11 cellular contexts compared by ENCODE assay signal in the genomic region with DNA sequence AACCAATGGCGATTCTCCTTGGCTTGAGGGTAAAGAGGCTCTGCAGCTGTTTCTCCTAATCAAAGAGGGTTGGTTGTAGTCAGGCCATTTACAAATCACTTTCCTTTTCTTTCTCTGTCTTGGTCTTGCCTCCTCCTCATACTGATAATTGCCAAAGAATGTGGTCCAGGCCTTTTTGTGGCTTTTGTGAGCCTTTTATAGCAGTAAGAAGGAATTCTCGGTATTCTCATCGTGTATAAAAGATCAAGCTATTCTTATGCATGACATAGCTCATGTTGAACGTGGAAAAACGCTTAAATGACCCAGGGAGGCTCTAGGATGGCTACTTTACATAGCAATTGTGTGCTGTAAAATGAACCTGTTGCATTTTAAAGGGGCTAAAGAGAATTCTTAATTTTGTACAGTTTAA.
A peak's percentile ranks its signal among the peaks of the same experiment; 100 is the strongest.
DNase-seq lines count a peak whose midpoint lies in the region; ATAC-seq, FAIRE-seq and TF ChIP-seq lines count a peak whose summit lies in the region.
"Had no signal": no experiment of that assay in that cellular context is flagged by ENCODE, and none has a peak within 500 bp of the region (broad histone marks: within the 10 kb centered on the region; RNA-seq: fewer than 3 reads in every experiment).

No MANE protein-coding gene starts in this region.

- peaks cover 3% of the 10 kb centered on the region for H3K36me3 Mint-ChIP-seq in T-helper 17 cell (ENCODE audit: low read depth)
- H3K36me3 Mint-ChIP-seq: T-cell had no signal

- intact Hi-C loops in sigmoid colon (cut with DNase I), result no loop called here

- TF ChIP-seq POLR2A in sigmoid colon (IDR thresholded peaks at IDR 0.05), result no peak

- H3K27me3 ChIP-seq in sigmoid colon, result no peaks in the 10 kb centered on the region

- no peak overlapping the region for H3K4me3 Mint-ChIP-seq in T-helper 17 cell
- H3K4me3 Mint-ChIP-seq: T-cell had no signal

- peak; percentile 31 for FAIRE-seq in RCC 7860 (lab: Jason Lieb, UNC)

- peak overlapping the region in 3 of 4 donors; percentile 7 to 61 (median 55) for H3K27ac ChIP-seq in sigmoid colon
- H3K27ac ChIP-seq: parathyroid adenoma had no signal

- H3K27me3 Mint-ChIP-seq in T-helper 17 cell, result peaks cover 21% of the 10 kb centered on the region

- TF ChIP-seq CTCF in fibroblast of pulmonary artery (IDR thresholded peaks at IDR 0.05; ENCODE audit: low read length, missing control alignments), result no peak
- no peak for TF ChIP-seq CTCF in sigmoid colon (IDR thresholded peaks at IDR 0.05)

- H3K4me1 ChIP-seq in sigmoid colon, result peaks cover 0 to 34% (median 21%) of the 10 kb centered on the region in 4 donors
- H3K4me1 ChIP-seq: parathyroid adenoma had no signal

- ATAC-seq in T-helper 17 cell (no peak), HG02759 (IDR thresholded peaks at IDR 0.05; ENCODE audit: unreplicated experiment) (no peak)
- ATAC-seq: T-cell had no signal

- no peak overlapping the region for H3K27ac Mint-ChIP-seq in T-helper 17 cell
- H3K27ac Mint-ChIP-seq: T-cell had no signal

- no peak overlapping the region for H3K4me3 ChIP-seq in fibroblast of pulmonary artery (replicated peaks; ENCODE audit: low read depth, low read length)
- no peak overlapping the region for H3K4me3 ChIP-seq in sigmoid colon

- WGBS in sigmoid colon, 2 donors, result 65 to 75% methylated on average over 5 of the region's 5 CpGs

- H3K9me3 ChIP-seq in sigmoid colon (no peaks in the 10 kb centered on the region), T-helper 17 cell (ENCODE audit: control insufficient read depth, low read length, poor library complexity, severe bottlenecking) (no peaks in the 10 kb centered on the region)

- H3K36me3 ChIP-seq in sigmoid colon, result no peaks in the 10 kb centered on the region

- TF ChIP-seq EP300 in sigmoid colon (IDR thresholded peaks at IDR 0.05), result no peak

- DNase-seq in GM04504 (ENCODE audit: low read depth), result peak; percentile 76
- peak; percentile 64 for DNase-seq in RCC 7860 (ENCODE audit: low spot score)
- peak; percentile 60 for DNase-seq in fibroblast of pulmonary artery (ENCODE audit: low read depth)
- no peak for DNase-seq in sigmoid colon
- DNase-seq in T-helper 17 cell, result no peak
- no peak for DNase-seq in NCI-H446 (lab: John Stamatoyannopoulos, UW)
- DNase-seq in GM19240 (ENCODE audit: insufficient read length, low spot score), result no peak
- DNase-seq: dermis blood vessel endothelial cell, T-cell had no signal

- no peaks in the 10 kb centered on the region for H3K4me1 Mint-ChIP-seq in T-helper 17 cell
- H3K4me1 Mint-ChIP-seq: T-cell had no signal

Comparison
In these comparisons a context has a peak if more than half of its experiments do, and no peak if none do; other contexts are left out.
1. DNase-seq: peak in GM04504 (single experiment), RCC 7860 (single experiment) and fibroblast of pulmonary artery (single experiment); none in sigmoid colon (single experiment), T-helper 17 cell (0 of 3), NCI-H446 (0 of 2) and GM19240 (single experiment).